ENCODE assay signal across 7 cellular contexts in the genomic region with DNA sequence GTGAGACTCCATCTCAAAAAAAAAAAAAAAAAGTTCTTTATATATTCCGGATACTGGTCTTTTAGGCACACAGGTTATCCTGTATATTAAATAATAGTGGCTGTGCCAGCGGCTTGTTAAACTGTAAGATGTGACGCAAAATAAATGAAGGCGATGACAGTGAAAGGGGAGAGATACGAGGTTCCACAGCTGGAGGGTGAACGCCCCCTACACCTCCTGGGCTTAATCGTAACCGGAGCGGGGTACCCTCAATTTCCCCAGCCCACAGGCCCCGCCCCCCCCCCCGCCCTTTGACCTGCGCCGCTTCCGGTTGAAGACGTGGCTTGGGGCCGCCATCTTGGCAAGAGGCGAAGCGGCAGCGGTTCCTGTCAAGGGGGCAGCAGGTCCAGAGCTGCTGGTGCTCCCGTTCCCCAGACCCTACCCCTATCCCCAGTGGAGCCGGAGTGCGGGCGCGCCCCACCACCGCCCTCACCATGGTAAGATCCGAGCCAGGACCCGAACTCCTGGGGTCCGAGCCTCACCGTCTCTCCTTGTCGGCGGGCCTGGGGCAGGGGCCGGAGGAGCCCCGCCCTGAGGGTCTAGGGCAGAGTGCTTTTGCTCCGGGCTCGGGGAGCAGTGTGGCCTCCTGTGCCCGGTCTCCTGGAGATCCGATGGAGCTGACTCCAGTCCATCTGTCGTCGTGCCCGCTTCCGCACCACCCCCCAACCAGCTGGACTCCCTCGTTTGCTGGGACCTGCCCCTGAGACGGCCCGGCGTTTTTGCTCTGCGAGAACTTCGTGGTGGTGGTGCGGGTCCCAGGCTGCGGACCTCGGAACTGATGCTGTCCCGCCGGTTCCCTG. TPM values are rescaled to one million over a fixed set of nuclear protein-coding genes. Genes with fewer than 3 reads are reported as not detected.
A peak's percentile ranks its signal among the peaks of the same experiment; 100 is the strongest.
DNase-seq lines count a peak whose midpoint lies in the region; ATAC-seq, FAIRE-seq and TF ChIP-seq lines count a peak whose summit lies in the region.

A gene (plus strand): TSS at position 335 of the 839 bp plus-strand sequence. CDS start 139 bp downstream, at position 474.

- H3K36me3 Mint-ChIP-seq in activated B cell treated with CpG ODN at 0.5 μM for 24 hours (ENCODE audit: low read depth) = peaks cover 21% of the 10 kb centered on the region

- peaks cover 62% of the 10 kb centered on the region for H3K79me2 ChIP-seq in smooth muscle cell (ENCODE audit: low read depth)

- ATAC-seq in GM18502 (IDR thresholded peaks at IDR 0.05; ENCODE audit: poor library complexity, unreplicated experiment) (peak; percentile 76), HG02970 (IDR thresholded peaks at IDR 0.05; ENCODE audit: low FRiP score, unreplicated experiment) (peak; percentile 54), activated B cell treated with CpG ODN at 0.5 μM for 24 hours (ENCODE audit: low read depth) (peak; percentile 88)

- no peaks in the 10 kb centered on the region for H3K27me3 Mint-ChIP-seq in activated B cell treated with CpG ODN at 0.5 μM for 24 hours

- H3K9me3 ChIP-seq in smooth muscle cell (replicated peaks; ENCODE audit: low read depth) = no peaks in the 10 kb centered on the region

- DNase-seq in NCI-H2196 (lab: John Stamatoyannopoulos, UW; ENCODE audit: unreplicated experiment) (peak; percentile 59), activated B cell treated with CpG ODN at 0.5 μM for 24 hours (peak; percentile 67), bronchial epithelial cell (ENCODE audit: low read depth) (peak; percentile 46), iPS-NIHi7 (ENCODE audit: extremely low spot score) (peak; percentile 93), smooth muscle cell (lab: John Stamatoyannopoulos, UW; ENCODE audit: unreplicated experiment) (peak; percentile 62)

- H3K4me2 ChIP-seq in smooth muscle cell = peak within 1 kb of the TSS; percentile 95

- H3K36me3 ChIP-seq in bronchial epithelial cell (ENCODE audit: control insufficient read depth, insufficient read depth, low read length) (peaks cover 2% of the 10 kb centered on the region), smooth muscle cell (ENCODE audit: low read depth) (no peaks in the 10 kb centered on the region)

- CTCF ChIA-PET in activated B cell treated with CpG ODN at 0.5 μM for 24 hours (lab: Charles Lee) = interaction anchor here (0.8 kb wide), 1 partner anchor 37 kb away, joined by 3 read pairs; no protein-coding TSS in a partner anchor

- no peak for TF ChIP-seq CTCF in activated B cell treated with CpG ODN at 0.5 μM for 24 hours (IDR thresholded peaks at IDR 0.05)
- TF ChIP-seq CTCF in bronchial epithelial cell (IDR thresholded peaks at IDR 0.05; ENCODE audit: insufficient read depth, low read length, severe bottlenecking) = no peak
- no peak for TF ChIP-seq CTCF in smooth muscle cell (IDR thresholded peaks at IDR 0.05; ENCODE audit: borderline replicate concordance, insufficient read depth, poor library complexity, severe bottlenecking)

- no peaks in the 10 kb centered on the region for H3K27me3 ChIP-seq in bronchial epithelial cell (ENCODE audit: control insufficient read depth, insufficient read depth, low read length)
- H3K27me3 ChIP-seq in smooth muscle cell (ENCODE audit: low read depth) = no peaks in the 10 kb centered on the region

- no peak for FAIRE-seq in bronchial epithelial cell (lab: Jason Lieb, UNC)

- H3K9ac ChIP-seq in smooth muscle cell (ENCODE audit: low read depth) = peak within 1 kb of the TSS; percentile 100

- peaks cover 45% of the 10 kb centered on the region for H3K4me1 Mint-ChIP-seq in activated B cell treated with CpG ODN at 0.5 μM for 24 hours

- peak within 1 kb of the TSS; percentile 86 for H3K27ac Mint-ChIP-seq in activated B cell treated with CpG ODN at 0.5 μM for 24 hours

- H3F3A ChIP-seq in smooth muscle cell (ENCODE audit: low read depth) = peaks cover 6% of the 10 kb centered on the region

- WGBS in smooth muscle cell (ENCODE audit: low lambda C conversion rate) = under 1% methylated on average over 41 of the region's 52 CpGs

- H3K4me3 Mint-ChIP-seq in activated B cell treated with CpG ODN at 0.5 μM for 24 hours = peak within 1 kb of the TSS; percentile 93

- intact Hi-C loops in activated B cell treated with CpG ODN at 0.5 μM for 24 hours (cut with micrococcal nuclease) = loop anchor here (1.0 to 5.0 kb wide), 5 partner anchors 38 to 427 kb away; a partner anchor contains a TSS

- peaks cover 30% of the 10 kb centered on the region for H3K4me1 ChIP-seq in smooth muscle cell (ENCODE audit: low read depth)

- peak within 1 kb of the TSS; percentile 63 for H2AFZ ChIP-seq in smooth muscle cell (ENCODE audit: low read depth)

- peak within 1 kb of the TSS; percentile 99 for H3K27ac ChIP-seq in smooth muscle cell (ENCODE audit: low read depth)

- H3K9me3 Mint-ChIP-seq in activated B cell treated with CpG ODN at 0.5 μM for 24 hours = no peaks in the 10 kb centered on the region

- H3K4me3 ChIP-seq in bronchial epithelial cell (ENCODE audit: low read depth, low read length) (peak within 1 kb of the TSS; percentile 100), smooth muscle cell (peak within 1 kb of the TSS; percentile 97)

- H4K20me1 ChIP-seq in smooth muscle cell (ENCODE audit: low read depth) = peaks cover 42% of the 10 kb centered on the region

- POLR2A ChIA-PET in activated B cell treated with CpG ODN at 0.5 μM for 24 hours (lab: Charles Lee) = interaction anchor here (0.5 to 1.5 kb wide), 18 partner anchors 17 to 763 kb away, joined by 3 to 9 read pairs (median 4); a partner anchor contains a TSS

RNA-seq across cellular contexts. Expression of the gene that starts here (rescaled TPM):
- total RNA-seq in activated B cell treated with CpG ODN at 0.5 μM for 24 hours = 91.3 and 94.7 TPM in 2 replicates
- 66.7 and 79.2 TPM in 2 replicates for total RNA-seq in bronchial epithelial cell
- total RNA-seq in smooth muscle cell = 314 and 331 TPM in 2 replicates
- polyA plus RNA-seq in smooth muscle cell = 228 and 285 TPM in 2 replicates

Comparison
In these comparisons a context has a peak if more than half of its experiments do, and no peak if none do; other contexts are left out.
1. Peak in every context shown above with its lines: DNase-seq, ATAC-seq, H3K4me3 ChIP-seq and H3K27ac ChIP-seq.